Comparison of ENCODE assay signal across 8 cellular contexts in the genomic region with DNA sequence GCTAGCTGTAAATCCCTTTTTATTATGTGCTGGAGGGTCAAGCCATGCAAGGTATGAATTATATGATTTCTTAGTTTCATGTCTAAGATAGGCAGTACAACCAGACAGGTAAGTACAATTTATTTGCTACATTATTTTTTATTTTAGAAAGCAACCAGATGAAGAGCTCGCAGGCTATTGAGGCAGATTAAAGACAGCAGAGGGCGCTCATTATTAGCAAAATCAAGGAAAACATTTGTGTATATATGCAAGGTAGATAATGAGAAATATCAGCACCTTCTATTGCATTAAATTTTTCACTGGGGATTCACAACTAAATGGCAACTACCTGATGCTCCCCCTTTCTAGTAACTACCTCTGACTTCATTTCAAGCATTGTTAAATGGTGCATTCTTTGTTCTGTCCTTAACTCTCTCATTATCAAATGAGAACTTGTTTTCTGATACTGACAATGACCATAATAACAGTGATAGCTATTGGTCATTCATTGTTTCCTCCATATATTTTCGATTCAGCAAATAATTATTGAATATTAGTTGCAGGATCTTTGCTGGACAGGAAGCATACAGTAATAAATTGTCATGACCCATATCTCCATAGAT. TPM values are rescaled to one million over a fixed set of nuclear protein-coding genes. Genes with fewer than 3 reads are reported as not detected.
DNase-seq lines count a peak whose midpoint lies in the region; ATAC-seq, FAIRE-seq and TF ChIP-seq lines count a peak whose summit lies in the region.

No MANE protein-coding gene starts in this region.

- TF ChIP-seq RAD21 in SK-N-SH (IDR thresholded peaks at IDR 0.05; ENCODE audit: low read length), result peak; percentile 69

- H3K4me1 ChIP-seq in Karpas-422 (ENCODE audit: low read length) (no peaks in the 10 kb centered on the region), SK-N-SH (ENCODE audit: control insufficient read depth in 1 of 2, insufficient read depth in 2 of 2, low read depth in 1 of 2, low read length in 1 of 2) (no peaks in the 10 kb centered on the region; a peak in 1 of 4 replicates), left ventricle myocardium inferior (peaks cover 9% of the 10 kb centered on the region), gastrocnemius medialis (no peaks in the 10 kb centered on the region)

- TF ChIP-seq EP300 in SK-N-SH (IDR thresholded peaks at IDR 0.05; ENCODE audit: borderline replicate concordance in 1 of 2, low read depth in 1 of 2, low read length in 1 of 2), result no peak

- H3K79me2 ChIP-seq in Karpas-422 (ENCODE audit: low read length) (no peaks in the 10 kb centered on the region), SK-N-SH (ENCODE audit: insufficient read depth) (no peaks in the 10 kb centered on the region)

- TF ChIP-seq CTCF in SK-N-SH (IDR thresholded peaks at IDR 0.05) (peak; percentile 87), left ventricle myocardium inferior (IDR thresholded peaks at IDR 0.05; ENCODE audit: borderline replicate concordance) (peak; percentile 65), gastrocnemius medialis (IDR thresholded peaks at IDR 0.05 in 4 of 5, conservative IDR thresholded peaks at IDR 0.05 in 1 of 5) (peak in 2 of 5 experiments; percentile 25 to 65)

- H3K36me3 ChIP-seq in Karpas-422 (ENCODE audit: insufficient read depth, low read length) (no peaks in the 10 kb centered on the region), SK-N-SH (replicated peaks in 1 of 2; ENCODE audit: control insufficient read depth in 1 of 2, insufficient read depth in 2 of 2, low read length in 1 of 2) (peaks cover 0 to 5% of the 10 kb centered on the region in 2 experiments), left ventricle myocardium inferior (no peaks in the 10 kb centered on the region), gastrocnemius medialis (no peaks in the 10 kb centered on the region)

- H4K20me1 ChIP-seq in Karpas-422 (ENCODE audit: insufficient read depth, low read depth, low read length), result no peaks in the 10 kb centered on the region
- no peaks in the 10 kb centered on the region for H4K20me1 ChIP-seq in SK-N-SH (ENCODE audit: insufficient read depth)

- H3K9ac ChIP-seq in Karpas-422 (ENCODE audit: low read length) (no peak overlapping the region), SK-N-SH (no peak overlapping the region)

- CTCF ChIA-PET in SK-N-SH (lab: Yijun Ruan, JAX), result interaction anchor here (0.6 to 5.6 kb wide), 33 partner anchors 9 to 855 kb away, joined by 3 to 75 read pairs (median 3); a partner anchor contains a TSS

- no peak for FAIRE-seq in urothelium cell line (lab: Jason Lieb, UNC)

- DNase-seq in COLO829 (ENCODE audit: low spot score) (peak; percentile 16), Karpas-422 (peak; percentile 77), SK-N-SH (peak; percentile 3), left ventricle myocardium inferior (no peak), urothelium cell line (ENCODE audit: low spot score) (peak; percentile 18), gastrocnemius medialis (no peak), UCSD-AML1 (lab: John Stamatoyannopoulos, UW; ENCODE audit: unreplicated experiment) (no peak)

- H3K4me3 ChIP-seq in Karpas-422 (ENCODE audit: low read length) (no peak overlapping the region), SK-N-SH (ENCODE audit: low read depth in 2 of 2, low read length in 1 of 2) (no peak overlapping the region; a peak in 1 of 4 replicates), left ventricle myocardium inferior (no peak overlapping the region), gastrocnemius medialis (no peak overlapping the region)

- H3K4me2 ChIP-seq in Karpas-422 (ENCODE audit: low read depth, low read length, poor library complexity, severe bottlenecking) (no peak overlapping the region), SK-N-SH (no peak overlapping the region)

- H3K27ac ChIP-seq in Karpas-422 (ENCODE audit: low read length) (no peak overlapping the region), SK-N-SH (ENCODE audit: low read depth in 2 of 2, low read length in 1 of 2) (no peak overlapping the region; a peak in 1 of 4 replicates), left ventricle myocardium inferior (replicated peaks) (no peak overlapping the region), gastrocnemius medialis (no peak overlapping the region)

- no peak for TF ChIP-seq POLR2A in gastrocnemius medialis (IDR thresholded peaks at IDR 0.05)

- ATAC-seq in gastrocnemius medialis, result no peak
- ATAC-seq in GM21528 (IDR thresholded peaks at IDR 0.05; ENCODE audit: low FRiP score, unreplicated experiment), result no peak

- intact Hi-C loops in left ventricle myocardium inferior (cut with micrococcal nuclease), result no loop called here
- intact Hi-C loops in gastrocnemius medialis (cut with DNase I; ENCODE audit: low total_unique reads), result no loop called here

- no peaks in the 10 kb centered on the region for H3K27me3 ChIP-seq in Karpas-422 (ENCODE audit: low read length)
- no peaks in the 10 kb centered on the region for H3K27me3 ChIP-seq in SK-N-SH (ENCODE audit: insufficient read depth)
- H3K27me3 ChIP-seq in left ventricle myocardium inferior (ENCODE audit: low read depth), result no peaks in the 10 kb centered on the region
- no peaks in the 10 kb centered on the region for H3K27me3 ChIP-seq in gastrocnemius medialis

- in situ Hi-C loops in gastrocnemius medialis (cut with MboI; ENCODE audit: low sequenced_read_pairs in 4 of 4), result loop anchor here in 1 of 4 donors (5.0 kb wide), 1 partner anchor 50 kb away; no protein-coding TSS in a partner anchor

- H3K9me3 ChIP-seq in Karpas-422 (ENCODE audit: low read length) (no peaks in the 10 kb centered on the region), SK-N-SH (no peaks in the 10 kb centered on the region), left ventricle myocardium inferior (replicated peaks) (no peaks in the 10 kb centered on the region), gastrocnemius medialis (no peaks in the 10 kb centered on the region)

- 2% methylated on average over 3 of the region's 3 CpGs for WGBS in SK-N-SH (ENCODE audit: low lambda C conversion rate)

- H3K9me2 ChIP-seq in Karpas-422 (replicated peaks; ENCODE audit: insufficient read depth, low read length) (no peaks in the 10 kb centered on the region), SK-N-SH (no peaks in the 10 kb centered on the region)

- H2AFZ ChIP-seq in Karpas-422 (ENCODE audit: low read length) (no peak overlapping the region), SK-N-SH (ENCODE audit: low read depth) (no peak overlapping the region)

- POLR2A ChIA-PET in SK-N-SH (lab: Yijun Ruan, JAX), result no interaction called here

- H3F3A ChIP-seq in SK-N-SH (replicated peaks; ENCODE audit: insufficient read depth), result peaks cover 5% of the 10 kb centered on the region

TF ChIP-seq in SK-N-SH, 30 proteins besides CTCF, POLR2A, EP300 and RAD21:
- TF ChIP-seq, protein P1, sequence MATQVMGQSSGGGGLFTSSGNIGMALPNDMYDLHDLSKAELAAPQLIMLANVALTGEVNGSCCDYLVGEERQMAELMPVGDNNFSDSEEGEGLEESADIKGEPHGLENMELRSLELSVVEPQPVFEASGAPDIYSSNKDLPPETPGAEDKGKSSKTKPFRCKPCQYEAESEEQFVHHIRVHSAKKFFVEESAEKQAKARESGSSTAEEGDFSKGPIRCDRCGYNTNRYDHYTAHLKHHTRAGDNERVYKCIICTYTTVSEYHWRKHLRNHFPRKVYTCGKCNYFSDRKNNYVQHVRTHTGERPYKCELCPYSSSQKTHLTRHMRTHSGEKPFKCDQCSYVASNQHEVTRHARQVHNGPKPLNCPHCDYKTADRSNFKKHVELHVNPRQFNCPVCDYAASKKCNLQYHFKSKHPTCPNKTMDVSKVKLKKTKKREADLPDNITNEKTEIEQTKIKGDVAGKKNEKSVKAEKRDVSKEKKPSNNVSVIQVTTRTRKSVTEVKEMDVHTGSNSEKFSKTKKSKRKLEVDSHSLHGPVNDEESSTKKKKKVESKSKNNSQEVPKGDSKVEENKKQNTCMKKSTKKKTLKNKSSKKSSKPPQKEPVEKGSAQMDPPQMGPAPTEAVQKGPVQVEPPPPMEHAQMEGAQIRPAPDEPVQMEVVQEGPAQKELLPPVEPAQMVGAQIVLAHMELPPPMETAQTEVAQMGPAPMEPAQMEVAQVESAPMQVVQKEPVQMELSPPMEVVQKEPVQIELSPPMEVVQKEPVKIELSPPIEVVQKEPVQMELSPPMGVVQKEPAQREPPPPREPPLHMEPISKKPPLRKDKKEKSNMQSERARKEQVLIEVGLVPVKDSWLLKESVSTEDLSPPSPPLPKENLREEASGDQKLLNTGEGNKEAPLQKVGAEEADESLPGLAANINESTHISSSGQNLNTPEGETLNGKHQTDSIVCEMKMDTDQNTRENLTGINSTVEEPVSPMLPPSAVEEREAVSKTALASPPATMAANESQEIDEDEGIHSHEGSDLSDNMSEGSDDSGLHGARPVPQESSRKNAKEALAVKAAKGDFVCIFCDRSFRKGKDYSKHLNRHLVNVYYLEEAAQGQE (IDR thresholded peaks at IDR 0.05; ENCODE audit: low read depth, low read length), result no peak
- TF ChIP-seq SMC3 (IDR thresholded peaks at IDR 0.05; ENCODE audit: low read depth, low read length), result peak; percentile 65

RNA-seq across cellular contexts. Expression of a gene that starts 8.6 kb away (rescaled TPM):
- not detected in 2 replicates for total RNA-seq in Karpas-422 (2014; rRNA removed; shearing (Covaris generic); ENCODE audit: low replicate concordance)
- polyA plus RNA-seq in SK-N-SH (2012; rRNA removed), result not detected in 2 replicates
- not detected in 2 replicates for polyA plus RNA-seq in SK-N-SH (2012; cell fraction: cytosol; rRNA removed)
- not detected in 2 replicates for polyA plus RNA-seq in SK-N-SH (2012; cell fraction: nucleus; rRNA removed)
- total RNA-seq in left ventricle myocardium inferior, result not detected
- not detected for total RNA-seq in gastrocnemius medialis

RNA-seq across cellular contexts. Expression of a gene that starts 19.2 kb away (rescaled TPM):
- total RNA-seq in Karpas-422 (2014; rRNA removed; shearing (Covaris generic); ENCODE audit: low replicate concordance), result not detected in 2 replicates
- 4.1 and 7.1 TPM in 2 replicates for polyA plus RNA-seq in SK-N-SH (2012; rRNA removed)
- polyA plus RNA-seq in SK-N-SH (2012; cell fraction: cytosol; rRNA removed), result 3.3 and 3.5 TPM in 2 replicates
- 4.1 and 8.0 TPM in 2 replicates for polyA plus RNA-seq in SK-N-SH (2012; cell fraction: nucleus; rRNA removed)
- total RNA-seq in left ventricle myocardium inferior, result 12.0 TPM
- not detected for total RNA-seq in gastrocnemius medialis

RNA-seq across cellular contexts. Expression of a gene that starts 55.7 kb away (rescaled TPM):
- total RNA-seq in Karpas-422 (2014; rRNA removed; shearing (Covaris generic); ENCODE audit: low replicate concordance), result not detected in 2 replicates
- not detected in 2 replicates for polyA plus RNA-seq in SK-N-SH (2012; rRNA removed)
- not detected in 2 replicates for polyA plus RNA-seq in SK-N-SH (2012; cell fraction: cytosol; rRNA removed)
- polyA plus RNA-seq in SK-N-SH (2012; cell fraction: nucleus; rRNA removed), result not detected in 2 replicates
- total RNA-seq in left ventricle myocardium inferior (1.2 TPM), gastrocnemius medialis (not detected)

Comparison
In these comparisons a context has a peak if more than half of its experiments do, and no peak if none do; other contexts are left out.
1. DNase-seq: peak in COLO829 (single experiment), Karpas-422 (single experiment), SK-N-SH (single experiment) and urothelium cell line (single experiment); none in left ventricle myocardium inferior (single experiment), gastrocnemius medialis (0 of 2) and UCSD-AML1 (single experiment).
2. RNA of a gene that starts 19.2 kb away (total RNA-seq): 12.0 TPM in left ventricle myocardium inferior (single experiment); not detected in Karpas-422 and not detected in gastrocnemius medialis; every median in the first group is over 10 times any median in the second.